Comparison of ENCODE assay signal across 11 cellular contexts in the genomic region with DNA sequence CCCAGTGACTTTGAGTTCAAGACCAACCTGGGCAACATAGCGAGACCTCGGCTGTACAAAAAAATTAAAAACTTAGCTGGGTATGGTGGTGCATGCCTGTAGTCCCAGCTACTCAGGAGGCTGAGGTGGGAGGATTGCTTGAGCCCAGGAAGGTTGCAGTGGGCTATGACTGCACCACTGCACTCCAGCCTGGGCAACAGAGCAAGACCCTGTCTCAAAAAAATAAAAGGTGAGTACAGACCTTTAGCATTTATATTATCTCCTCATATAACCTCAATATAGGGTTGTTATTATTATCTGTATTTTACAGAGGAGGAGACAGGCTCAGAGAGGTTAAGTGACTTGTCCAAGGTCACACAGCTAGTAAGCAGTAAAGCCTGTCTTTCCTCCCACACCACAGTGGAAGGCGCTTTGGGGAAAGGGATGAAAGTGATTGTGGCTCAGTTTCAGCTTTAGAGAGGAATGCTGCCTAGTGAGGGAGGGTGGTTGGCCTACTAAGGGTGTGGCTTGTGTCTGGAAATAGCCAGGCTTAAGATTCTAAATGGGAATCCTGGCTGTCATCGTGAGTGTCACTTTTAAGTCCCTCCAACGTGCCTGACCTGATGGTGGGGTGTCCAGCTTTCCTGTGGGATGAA. TPM values are rescaled to one million over a fixed set of nuclear protein-coding genes. Genes with fewer than 3 reads are reported as not detected.
A peak's percentile ranks its signal among the peaks of the same experiment; 100 is the strongest.
DNase-seq lines count a peak whose midpoint lies in the region; ATAC-seq and TF ChIP-seq lines count a peak whose summit lies in the region.
"Had no signal": no experiment of that assay in that cellular context is flagged by ENCODE, and none has a peak within 500 bp of the region (broad histone marks: within the 10 kb centered on the region; RNA-seq: fewer than 3 reads in every experiment).

No MANE protein-coding gene starts in this region.

- intact Hi-C loops in CD8-positive, alpha-beta T cell (cut with DNase I, micrococcal nuclease), result no loop called here

- peak overlapping the region; percentile 30 for H3K27ac Mint-ChIP-seq in CD8-positive, alpha-beta T cell
- peak overlapping the region; percentile 31 for H3K27ac Mint-ChIP-seq in osteocyte (ENCODE audit: unreplicated experiment)

- no peaks in the 10 kb centered on the region for H3K9me3 Mint-ChIP-seq in CD8-positive, alpha-beta T cell
- H3K9me3 Mint-ChIP-seq in osteocyte (ENCODE audit: unreplicated experiment), result no peaks in the 10 kb centered on the region

- POLR2A ChIA-PET in CD8-positive, alpha-beta T cell (lab: Charles Lee), result interaction anchor here (1.6 kb wide), 1 partner anchor 27 kb away, joined by 3 read pairs; no protein-coding TSS in a partner anchor
- POLR2A ChIA-PET in RWPE1 (lab: Yijun Ruan, JAX; ENCODE audit: low non-redundant PET), result no interaction called here

- no peak overlapping the region for H3K27ac ChIP-seq in CD8-positive, alpha-beta T cell (ENCODE audit: low read depth, low read length)
- H3K27ac ChIP-seq in RWPE1 (peak overlapping the region; percentile 23; the same call in 1 of the 2 replicates), epithelial cell of prostate (peak overlapping the region; percentile 2)

- peaks cover 41% of the 10 kb centered on the region for H3K4me1 ChIP-seq in CD8-positive, alpha-beta T cell (ENCODE audit: insufficient read depth, low read length)

- no peak for TF ChIP-seq CTCF in CD8-positive, alpha-beta T cell (IDR thresholded peaks at IDR 0.05)
- no peak for TF ChIP-seq CTCF in RWPE1 (conservative IDR thresholded peaks at IDR 0.05; ENCODE audit: low read depth)
- TF ChIP-seq CTCF in osteocyte (IDR thresholded peaks at IDR 0.05), result no peak

- H3K36me3 ChIP-seq in CD8-positive, alpha-beta T cell (ENCODE audit: insufficient read depth, low read length), result peaks cover 11% of the 10 kb centered on the region

- peaks cover 38% of the 10 kb centered on the region for H3K4me1 Mint-ChIP-seq in CD8-positive, alpha-beta T cell (ENCODE audit: low read depth)
- peaks cover 35% of the 10 kb centered on the region for H3K4me1 Mint-ChIP-seq in osteocyte (ENCODE audit: unreplicated experiment)

- no peak overlapping the region for H3K4me3 ChIP-seq in CD8-positive, alpha-beta T cell (ENCODE audit: low read depth, low read length)
- H3K4me3 ChIP-seq: tibial nerve had no signal

- H3K27me3 ChIP-seq in CD8-positive, alpha-beta T cell (ENCODE audit: insufficient read depth, low read length), result no peaks in the 10 kb centered on the region
- H3K27me3 ChIP-seq: tibial nerve had no signal

- no peak for ATAC-seq in CD8-positive, alpha-beta T cell
- no peak for ATAC-seq in HG03460 (IDR thresholded peaks at IDR 0.05; ENCODE audit: unreplicated experiment)

- H3K4me3 Mint-ChIP-seq in CD8-positive, alpha-beta T cell, result no peak overlapping the region
- no peak overlapping the region for H3K4me3 Mint-ChIP-seq in osteocyte (ENCODE audit: unreplicated experiment)

- no peak for DNase-seq in CD8-positive, alpha-beta T cell
- no peak for DNase-seq in RWPE1 (ENCODE audit: low spot score)
- DNase-seq in epithelial cell of prostate (ENCODE audit: low read depth, low spot score), result no peak
- no peak for DNase-seq in osteocyte (ENCODE audit: extremely low spot score, unreplicated experiment)
- DNase-seq in activated CD8-positive, alpha-beta memory T cell treated with anti-CD3 and anti-CD28 coated beads, Interleukin-2, amount 50 U/mL, for 48 hours, result no peak
- no peak for DNase-seq in NCI-H748 treated with DMSO at 0.1 percent for 48 hours (lab: John Stamatoyannopoulos, UW)
- no peak for DNase-seq in NCI-H146 (lab: John Stamatoyannopoulos, UW)
- DNase-seq: COR-L47, NCI-H1048 had no signal

- H3K36me3 Mint-ChIP-seq in CD8-positive, alpha-beta T cell, result peaks cover 47% of the 10 kb centered on the region
- H3K36me3 Mint-ChIP-seq in osteocyte (ENCODE audit: unreplicated experiment), result peaks cover 24% of the 10 kb centered on the region

- CTCF ChIA-PET in CD8-positive, alpha-beta T cell (lab: Charles Lee), result interaction anchor here (1.0 kb wide), 1 partner anchor 54 kb away, joined by 3 read pairs; no protein-coding TSS in a partner anchor
- CTCF ChIA-PET in RWPE1 (lab: Yijun Ruan, JAX), result no interaction called here

- H3K27me3 Mint-ChIP-seq in CD8-positive, alpha-beta T cell (ENCODE audit: low read depth), result no peaks in the 10 kb centered on the region
- H3K27me3 Mint-ChIP-seq in osteocyte (ENCODE audit: unreplicated experiment), result no peaks in the 10 kb centered on the region

- H3K9me3 ChIP-seq in CD8-positive, alpha-beta T cell (ENCODE audit: low read length), result no peaks in the 10 kb centered on the region
- H3K9me3 ChIP-seq: tibial nerve had no signal

RNA-seq across cellular contexts. Expression of a gene that starts 7.2 kb away (rescaled TPM):
- total RNA-seq in CD8-positive, alpha-beta T cell, result 10 to 100 TPM; 32.8 to 37.0 TPM
- total RNA-seq in osteocyte, result 74.6 and 80.6 TPM in 2 replicates

RNA-seq across cellular contexts. Expression of a gene that starts 43.0 kb away (rescaled TPM):
- total RNA-seq in CD8-positive, alpha-beta T cell, result 1 to 10 TPM; 4.3 to 4.5 TPM
- 19.9 and 20.5 TPM in 2 replicates for total RNA-seq in osteocyte

RNA-seq across cellular contexts. Expression of a gene that starts 43.2 kb away (rescaled TPM):
- total RNA-seq in CD8-positive, alpha-beta T cell, result 10 to 100 TPM; 75.4 to 85.6 TPM
- 52.8 and 52.9 TPM in 2 replicates for total RNA-seq in osteocyte
